In the genomic region with DNA sequence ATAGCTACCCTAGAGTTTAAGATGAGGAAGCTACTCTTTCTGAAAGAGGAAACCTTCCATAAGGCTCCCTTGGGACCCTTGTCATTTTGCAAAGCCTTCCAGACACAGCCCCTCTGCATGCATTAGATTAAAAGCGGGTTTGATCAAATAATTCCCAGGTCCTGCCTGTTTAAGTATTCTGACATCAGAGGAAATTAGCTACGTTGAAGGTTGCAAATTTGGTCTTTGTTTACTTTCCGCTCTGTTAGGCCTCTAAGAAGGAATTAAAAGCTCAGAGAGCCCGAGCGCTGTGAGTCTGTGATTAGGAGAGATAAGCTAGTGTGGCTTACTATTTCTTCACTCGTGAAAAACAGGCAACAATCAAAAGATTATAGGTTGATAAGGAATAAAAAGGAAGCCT, we compare ENCODE assay signal across 12 cellular contexts.
A peak's percentile ranks its signal among the peaks of the same experiment; 100 is the strongest.
DNase-seq lines count a peak whose midpoint lies in the region; ATAC-seq lines count a peak whose summit lies in the region.
"Had no signal": no experiment of that assay in that cellular context is flagged by ENCODE, and none has a peak within 500 bp of the region (broad histone marks: within the 10 kb centered on the region; RNA-seq: fewer than 3 reads in every experiment).

No MANE protein-coding gene starts in this region.

- peak; percentile 54 for DNase-seq in D341Med (ENCODE audit: low spot score)
- peak; percentile 78 for DNase-seq in NCI-H1105 (lab: John Stamatoyannopoulos, UW)
- peak; percentile 89 for DNase-seq in NCI-H82 treated with DMSO at 0.1 percent for 48 hours (lab: John Stamatoyannopoulos, UW; ENCODE audit: unreplicated experiment)
- peak; percentile 50 for DNase-seq in left kidney (ENCODE audit: low read depth, low spot score)
- no peak for DNase-seq in activated CD4-positive, CD25-positive, alpha-beta regulatory T cell treated with anti-CD3 and anti-CD28 coated beads, Interleukin-2, amount 50 U/mL, for 72 hours
- DNase-seq in NCI-H2196 (lab: John Stamatoyannopoulos, UW; ENCODE audit: unreplicated experiment), result no peak
- DNase-seq: brain microvascular endothelial cell, erythroblast, mucosa of descending colon, SIG-M5 had no signal

- ATAC-seq in HG03039 (IDR thresholded peaks at IDR 0.05; ENCODE audit: unreplicated experiment), result no peak
- no peak for ATAC-seq in GM18868 (IDR thresholded peaks at IDR 0.05; ENCODE audit: unreplicated experiment)
- ATAC-seq: mucosa of descending colon had no signal

Comparison
In these comparisons a context has a peak if more than half of its experiments do, and no peak if none do; other contexts are left out.
1. DNase-seq: peak in D341Med (single experiment), NCI-H1105 (single experiment), NCI-H82 treated with DMSO at 0.1 percent for 48 hours (single experiment) and left kidney (single experiment); none in activated CD4-positive, CD25-positive, alpha-beta regulatory T cell treated with anti-CD3 and anti-CD28 coated beads, Interleukin-2, amount 50 U/mL, for 72 hours (single experiment) and NCI-H2196 (single experiment).